In the genomic region with DNA sequence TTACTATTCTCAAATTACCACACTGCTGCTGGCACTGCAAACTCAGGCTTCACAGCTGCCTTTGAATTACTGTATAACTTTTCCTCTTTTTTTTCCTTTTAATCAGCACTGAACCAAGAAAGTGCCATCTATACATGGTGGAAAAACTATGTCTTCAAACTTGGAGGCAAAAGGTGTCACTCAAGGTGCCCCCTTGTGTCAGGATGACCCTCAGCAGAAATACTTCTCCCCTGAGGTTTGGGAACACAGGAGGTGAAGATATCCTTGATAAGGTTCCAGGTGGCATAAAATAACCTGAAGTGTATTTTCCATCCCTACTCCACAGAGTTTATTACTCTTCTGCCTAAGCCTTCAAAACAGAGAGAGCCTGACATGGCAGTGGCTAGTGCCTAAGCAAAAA, we compare ENCODE assay signal across 17 cellular contexts.
"Had no signal": no experiment of that assay in that cellular context is flagged by ENCODE, and none has a peak within 500 bp of the region (broad histone marks: within the 10 kb centered on the region; RNA-seq: fewer than 3 reads in every experiment).

No MANE protein-coding gene starts in this region.

- H3K27me3 ChIP-seq: sigmoid colon, upper lobe of left lung had no signal

- H3K27ac ChIP-seq: epithelial cell of prostate, foreskin keratinocyte, sigmoid colon, thoracic aorta, upper lobe of left lung had no signal

- H3K4me1 ChIP-seq: foreskin keratinocyte, sigmoid colon had no signal

- H3K9me3 ChIP-seq: sigmoid colon, thoracic aorta, upper lobe of left lung had no signal

- ATAC-seq: activated CD4-positive, alpha-beta T cell treated with anti-CD3 and anti-CD28 coated beads for 36 hours; foreskin keratinocyte; natural killer cell treated with Interleukin-12 subunit alpha and Interleukin-12 subunit beta and Interleukin-15 and Interleukin-18, amount 100 ng/mL, for 72 hours; stimulated activated effector memory CD8-positive, alpha-beta T cell treated with anti-CD3 and anti-CD28 coated beads, Interleukin-12 subunit alpha, Interleukin-12 subunit beta, amount 100 ng/mL, for 72 hours; WTC11 had no signal

- H3K36me3 ChIP-seq: sigmoid colon, thoracic aorta, upper lobe of left lung had no signal

- H3K4me3 ChIP-seq: lung, sigmoid colon, thoracic aorta, upper lobe of left lung had no signal

- DNase-seq: activated CD4-positive, alpha-beta T cell treated with anti-CD3 and anti-CD28 coated beads for 36 hours; activated CD4-positive, alpha-beta T cell treated with anti-CD3 and anti-CD28 coated beads, Interleukin-2, amount 50 U/mL, for 48 hours; activated naive CD4-positive, alpha-beta T cell; activated naive CD8-positive, alpha-beta T cell treated with anti-CD3 and anti-CD28 coated beads for 36 hours; amniotic stem cell; foreskin keratinocyte; hippocampal formation; islet precursor cell; sigmoid colon; stimulated activated CD4-positive, alpha-beta T cell treated with anti-CD3 and anti-CD28 coated beads, Interleukin-4, amount 100 ng/mL, for 24 hours; upper lobe of left lung had no signal
